Comparison of ENCODE assay signal across 9 cellular contexts in the genomic region with DNA sequence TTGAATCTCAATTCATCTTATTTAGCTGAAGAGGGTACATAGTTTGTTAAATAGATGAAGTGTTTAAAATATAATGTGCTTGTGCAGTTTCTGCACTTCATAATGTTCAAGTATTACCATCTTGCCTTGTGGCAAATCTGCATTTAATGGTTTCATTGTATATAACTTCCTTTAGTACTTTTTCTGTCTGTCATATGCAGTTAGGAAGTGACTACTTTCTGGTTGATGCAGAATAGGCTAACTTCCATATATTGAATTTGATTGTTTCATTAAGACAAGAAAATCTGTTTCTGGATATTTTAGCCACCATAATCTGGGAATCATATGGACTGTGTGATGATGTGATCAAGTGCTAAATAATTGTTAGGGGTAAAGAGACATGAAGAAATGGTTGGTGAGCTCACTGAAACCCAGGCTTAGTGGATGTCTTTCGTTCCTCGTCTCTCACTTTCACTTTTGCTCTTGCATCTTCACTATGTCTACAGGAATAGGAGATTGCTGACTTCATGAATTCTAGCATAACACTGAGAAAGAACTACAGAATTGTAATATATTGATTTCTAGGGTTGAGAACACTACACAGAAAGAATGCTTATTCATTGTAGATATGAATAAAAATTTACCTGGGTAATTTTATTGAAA. TPM values are rescaled to one million over a fixed set of nuclear protein-coding genes. Genes with fewer than 3 reads are reported as not detected.
DNase-seq lines count a peak whose midpoint lies in the region; ATAC-seq and TF ChIP-seq lines count a peak whose summit lies in the region.
"Had no signal": no experiment of that assay in that cellular context is flagged by ENCODE, and none has a peak within 500 bp of the region (broad histone marks: within the 10 kb centered on the region; RNA-seq: fewer than 3 reads in every experiment).

No MANE protein-coding gene starts in this region.

- peak overlapping the region; percentile 22 to 37 for H3K4me3 ChIP-seq in Panc1 (ENCODE audit: low read depth in 2 of 2, low read length in 2 of 2)
- no peak overlapping the region for H3K4me3 ChIP-seq in right atrium auricular region
- no peak overlapping the region for H3K4me3 ChIP-seq in uterus

- no peak for DNase-seq in Panc1 (ENCODE audit: low read depth, low spot score)
- peak; percentile 8 for DNase-seq in foreskin melanocyte
- DNase-seq in DMS79 (lab: John Stamatoyannopoulos, UW), result no peak
- no peak for DNase-seq in right atrium auricular region (ENCODE audit: low spot score)
- DNase-seq in uterus, result no peak
- no peak for DNase-seq in WTC11 (ENCODE audit: low spot score)

- H3K36me3 Mint-ChIP-seq in WTC11, result no peaks in the 10 kb centered on the region

- no TSS peak for BruUV-seq in Panc1 (replicated peaks; lab: Mats Ljungman, UMichigan)

- intact Hi-C loops in Panc1 (cut with micrococcal nuclease; ENCODE audit: unreplicated experiment), result no loop called here
- intact Hi-C loops in uterus (cut with DNase I; ENCODE audit: low total_unique reads), result no loop called here

- POLR2A ChIA-PET in Panc1 (lab: Charles Lee) (interaction anchor here (1.0 kb wide), 1 partner anchor 19 kb away, joined by 3 read pairs; no protein-coding TSS in a partner anchor), WTC11 (lab: Charles Lee) (no interaction called here)

- no peaks in the 10 kb centered on the region for H3K9me3 Mint-ChIP-seq in WTC11

- no peak for TF ChIP-seq POLR2A in uterus (IDR thresholded peaks at IDR 0.05)

- CTCF ChIA-PET in Panc1 (lab: Charles Lee) (no interaction called here), WTC11 (lab: Charles Lee) (interaction anchor here (1.1 kb wide), 1 partner anchor 22 kb away, joined by 4 read pairs; no protein-coding TSS in a partner anchor)

- H3K36me3 ChIP-seq in Panc1 (ENCODE audit: control insufficient read depth, insufficient read depth, low read length) (no peaks in the 10 kb centered on the region), right atrium auricular region (no peaks in the 10 kb centered on the region), uterus (no peaks in the 10 kb centered on the region)

- H3K4me1 Mint-ChIP-seq in WTC11, result no peaks in the 10 kb centered on the region

- H3K27me3 ChIP-seq in Panc1 (ENCODE audit: control insufficient read depth, insufficient read depth, low read length) (peaks cover 3% of the 10 kb centered on the region; the same call in 1 of the 2 replicates), right atrium auricular region (no peaks in the 10 kb centered on the region), uterus (no peaks in the 10 kb centered on the region)

- TF ChIP-seq CTCF in Panc1 (IDR thresholded peaks at IDR 0.05), result no peak
- TF ChIP-seq CTCF in right atrium auricular region (IDR thresholded peaks at IDR 0.05), result no peak
- no peak for TF ChIP-seq CTCF in uterus (IDR thresholded peaks at IDR 0.05)
- no peak for TF ChIP-seq CTCF in WTC11 (IDR thresholded peaks at IDR 0.05)

- H3K27ac ChIP-seq in Panc1 (ENCODE audit: low read length) (no peak overlapping the region), right atrium auricular region (no peak overlapping the region), uterus (no peak overlapping the region)
- H3K27ac ChIP-seq: parathyroid adenoma had no signal

- peak; percentile 47 for ATAC-seq in GM18508 (IDR thresholded peaks at IDR 0.05; ENCODE audit: insufficient read depth, unreplicated experiment)
- peak; percentile 40 for ATAC-seq in HG02763 (IDR thresholded peaks at IDR 0.05; ENCODE audit: unreplicated experiment)
- no peak for ATAC-seq in Panc1
- no peak for ATAC-seq in WTC11

- in situ Hi-C loops in Panc1 (cut with HindIII; ENCODE audit: low pct_unique_long_range_greater_than_20kb, low sequenced_read_pairs), result no loop called here

- H3K9me3 ChIP-seq in Panc1 (ENCODE audit: control insufficient read depth, insufficient read depth, low read depth, low read length), result no peaks in the 10 kb centered on the region
- no peaks in the 10 kb centered on the region for H3K9me3 ChIP-seq in right atrium auricular region
- no peaks in the 10 kb centered on the region for H3K9me3 ChIP-seq in uterus

- peaks cover 40% of the 10 kb centered on the region for H3K27me3 Mint-ChIP-seq in WTC11 (ENCODE audit: low read depth)

- no peak overlapping the region for H3K4me3 Mint-ChIP-seq in WTC11

- no peak overlapping the region for H3K27ac Mint-ChIP-seq in WTC11

- H3K4me1 ChIP-seq in Panc1 (ENCODE audit: control insufficient read depth, insufficient read depth, low read length) (no peaks in the 10 kb centered on the region; the same call in 1 of the 2 replicates), right atrium auricular region (peaks cover 0 to 13% of the 10 kb centered on the region in 2 donors), uterus (no peaks in the 10 kb centered on the region)
- H3K4me1 ChIP-seq: parathyroid adenoma had no signal

TF ChIP-seq in WTC11, 78 proteins besides CTCF, POLR2A, EP300 and RAD21:
- TF ChIP-seq ZNF396 (CRISPR knock-in tag; IDR thresholded peaks at IDR 0.05; ENCODE audit: borderline replicate concordance) (no peak), JAZF1 (CRISPR knock-in tag; IDR thresholded peaks at IDR 0.05) (no peak), NR2C2 (CRISPR knock-in tag; IDR thresholded peaks at IDR 0.05) (no peak), ZNF416 (CRISPR knock-in tag; IDR thresholded peaks at IDR 0.05) (no peak), OVOL2 (CRISPR knock-in tag; IDR thresholded peaks at IDR 0.05; ENCODE audit: borderline replicate concordance) (no peak), ERG (CRISPR knock-in tag; IDR thresholded peaks at IDR 0.05) (no peak), USF2 (CRISPR knock-in tag; IDR thresholded peaks at IDR 0.05) (no peak)

RNA-seq across cellular contexts. Expression of gene MNS1, which starts 3.5 kb away (rescaled TPM):
- total RNA-seq in Panc1 (2021; ENCODE audit: unreplicated experiment) (3.8 TPM), right atrium auricular region (1 to 10 TPM in 1 of 2 donors, under 1 TPM in 1; 0.51 to 2.0 TPM), uterus (1 to 10 TPM in 3 of 4 donors, not detected in 1; 2.3 to 6.7 (median 4.6) TPM), WTC11 (2021) (4.2 to 5.5 TPM (median 4.4 TPM) in 3 replicates)
- polyA plus RNA-seq in Panc1 (2012; ENCODE audit: insufficient read length), result 1.7 TPM

Comparison
In these comparisons a context has a peak if more than half of its experiments do, and no peak if none do; other contexts are left out.
1. ATAC-seq: peak in GM18508 (single experiment) and HG02763 (single experiment); none in Panc1 (single experiment) and WTC11 (single experiment).
2. H3K4me3 ChIP-seq: peak in Panc1 (2 of 2); none in right atrium auricular region (0 of 2) and uterus (0 of 2).